18 cellular contexts compared by ENCODE assay signal in genomic region chr2:6771539-6772365, GRCh38.
DNase-seq lines count a peak whose midpoint lies in the region; ATAC-seq, FAIRE-seq and TF ChIP-seq lines count a peak whose summit lies in the region.
"Had no signal": no experiment of that assay in that cellular context is flagged by ENCODE, and none has a peak within 500 bp of the region (broad histone marks: within the 10 kb centered on the region; RNA-seq: fewer than 3 reads in every experiment).

No MANE protein-coding gene starts in this region.

- peaks cover 5% of the 10 kb centered on the region; the same call in 1 of the 2 replicates for H3F3A ChIP-seq in PC-9 (ENCODE audit: insufficient read depth, low read depth)

- no peak for TF ChIP-seq POLR2A in K562 (conservative IDR thresholded peaks at IDR 0.05)

- no peak overlapping the region for H3K27ac ChIP-seq in K562 (ENCODE audit: extremely low read depth, low read depth, low read length)
- no peak overlapping the region for H3K27ac ChIP-seq in CD8-positive, alpha-beta memory T cell (ENCODE audit: low read depth, low read length)
- H3K27ac ChIP-seq in PC-9: no peak overlapping the region
- H3K27ac ChIP-seq: uterus had no signal

- WGBS in K562 (ENCODE audit: insufficient coverage, low coverage, missing lambda C conversion rate): 2% methylated on average over 15 of the region's 16 CpGs

- no peaks in the 10 kb centered on the region for H3K27me3 Mint-ChIP-seq in neural crest cell (ENCODE audit: low read depth)
- H3K27me3 Mint-ChIP-seq in CD8-positive, alpha-beta memory T cell: peaks cover 28 to 33% of the 10 kb centered on the region in 2 donors

- TF ChIP-seq CTCF in GM06990 (IDR thresholded peaks at IDR 0.05; ENCODE audit: insufficient read depth, low read length, poor library complexity, severe bottlenecking) (peak; percentile 22), K562 (IDR thresholded peaks at IDR 0.05 in 2 of 3, conservative IDR thresholded peaks at IDR 0.05 in 1 of 3; ENCODE audit: insufficient read depth in 2 of 3, low read depth in 1 of 3, low read length in 3 of 3) (peak in 1 of 3 experiments; percentile 7; a peak in 2 of 6 replicates), neural crest cell (conservative IDR thresholded peaks at IDR 0.05) (no peak), PC-9 (conservative IDR thresholded peaks at IDR 0.05) (no peak)

- H3K27ac Mint-ChIP-seq in neural crest cell (ENCODE audit: unreplicated experiment): peak overlapping the region; percentile 65
- no peak overlapping the region for H3K27ac Mint-ChIP-seq in CD8-positive, alpha-beta memory T cell
- H3K27ac Mint-ChIP-seq: activated CD8-positive, alpha-beta T cell treated with anti-CD3 and anti-CD28 coated beads, Interleukin-2, amount 10 ng/mL, durations not matched to agents 7 days and 5 days; activated naive CD4-positive, alpha-beta T cell treated with anti-CD3 and anti-CD28 coated beads, Interleukin-2, amount 50 U/mL, for 24 hours; activated T-cell treated with anti-CD3 and anti-CD28 coated beads, Interleukin-2, amount 50 U/mL, for 72 hours had no signal

- H3K4me2 ChIP-seq in K562 (ENCODE audit: insufficient read depth, low read length): no peak overlapping the region
- H3K4me2 ChIP-seq in PC-9: no peak overlapping the region

- TF ChIP-seq RAD21 in K562 (CRISPR knock-in tag; conservative IDR thresholded peaks at IDR 0.05 in 1 of 2, IDR thresholded peaks at IDR 0.05 in 1 of 2): no peak

- H3K9me3 ChIP-seq in K562 (replicated peaks; ENCODE audit: control insufficient read depth, insufficient read depth, low read depth, low read length): no peaks in the 10 kb centered on the region
- no peaks in the 10 kb centered on the region for H3K9me3 ChIP-seq in CD8-positive, alpha-beta memory T cell (ENCODE audit: low read length)
- no peaks in the 10 kb centered on the region for H3K9me3 ChIP-seq in PC-9 (ENCODE audit: insufficient read depth, low read depth)
- H3K9me3 ChIP-seq: uterus had no signal

- H4K20me1 ChIP-seq in K562 (replicated peaks; ENCODE audit: control insufficient read depth, insufficient read depth, low read length): no peaks in the 10 kb centered on the region
- no peaks in the 10 kb centered on the region for H4K20me1 ChIP-seq in PC-9 (ENCODE audit: insufficient read depth)

- no TSS peak for BruUV-seq in K562 (replicated peaks; lab: Mats Ljungman, UMichigan)
- BruUV-seq in PC-9 (replicated peaks; lab: Mats Ljungman, UMichigan): no TSS peak

- H3K27me3 ChIP-seq in GM06990 (replicated peaks; ENCODE audit: control insufficient read depth, insufficient read depth, low read length): no peaks in the 10 kb centered on the region
- H3K27me3 ChIP-seq in K562 (ENCODE audit: control insufficient read depth in 2 of 2, insufficient read depth in 2 of 2, low read length in 2 of 2): peaks cover 0 to 15% of the 10 kb centered on the region in 2 experiments; a peak in 2 of 5 replicates
- H3K27me3 ChIP-seq in CD8-positive, alpha-beta memory T cell (ENCODE audit: insufficient read depth, low read length, poor library complexity, severe bottlenecking): peaks cover 4% of the 10 kb centered on the region
- peaks cover 54% of the 10 kb centered on the region for H3K27me3 ChIP-seq in PC-9 (ENCODE audit: insufficient read depth, low read depth)
- H3K27me3 ChIP-seq: uterus had no signal

- no peak for FAIRE-seq in K562 (lab: Jason Lieb, UNC)

- H3K9me1 ChIP-seq in K562 (ENCODE audit: control insufficient read depth, insufficient read depth, low read length): no peaks in the 10 kb centered on the region

- H3K4me1 ChIP-seq in K562 (replicated peaks in 1 of 2; ENCODE audit: control insufficient read depth in 2 of 2, insufficient read depth in 2 of 2, low read length in 2 of 2): peaks cover 0 to 6% of the 10 kb centered on the region in 2 experiments; a peak in 1 of 5 replicates
- no peaks in the 10 kb centered on the region for H3K4me1 ChIP-seq in CD8-positive, alpha-beta memory T cell (ENCODE audit: insufficient read depth, low read length)
- no peaks in the 10 kb centered on the region for H3K4me1 ChIP-seq in PC-9 (replicated peaks; ENCODE audit: insufficient read depth)
- H3K4me1 ChIP-seq: uterus had no signal

- in situ Hi-C loops in K562 (cut with MboI): no loop called here

- peaks cover 34% of the 10 kb centered on the region for H3K4me1 Mint-ChIP-seq in neural crest cell
- peaks cover 10 to 15% (median 11%) of the 10 kb centered on the region in 3 donors for H3K4me1 Mint-ChIP-seq in CD8-positive, alpha-beta memory T cell

- H3K36me3 ChIP-seq in GM06990 (ENCODE audit: control insufficient read depth, insufficient read depth, low read length): no peaks in the 10 kb centered on the region
- no peaks in the 10 kb centered on the region for H3K36me3 ChIP-seq in K562 (ENCODE audit: control insufficient read depth, insufficient read depth, low read length)
- H3K36me3 ChIP-seq in CD8-positive, alpha-beta memory T cell (ENCODE audit: insufficient read depth, low read length): no peaks in the 10 kb centered on the region
- no peaks in the 10 kb centered on the region for H3K36me3 ChIP-seq in PC-9 (ENCODE audit: low read depth)
- H3K36me3 ChIP-seq: uterus had no signal

- intact Hi-C loops in K562 (cut with micrococcal nuclease) (loop anchor here (10.0 kb wide), 1 partner anchor 1407 kb away; no protein-coding TSS in a partner anchor), PC-9 (cut with micrococcal nuclease; ENCODE audit: unreplicated experiment) (no loop called here)

- POLR2A ChIA-PET in K562 (lab: Yijun Ruan, JAX): no interaction called here
- POLR2A ChIA-PET in CD8-positive, alpha-beta memory T cell (lab: Charles Lee): no interaction called here
- POLR2A ChIA-PET in PC-9 (lab: Charles Lee; ENCODE audit: unreplicated experiment): no interaction called here

- peak overlapping the region; percentile 73 for H3K4me3 Mint-ChIP-seq in neural crest cell
- no peak overlapping the region for H3K4me3 Mint-ChIP-seq in CD8-positive, alpha-beta memory T cell
- H3K4me3 Mint-ChIP-seq: activated CD8-positive, alpha-beta T cell treated with anti-CD3 and anti-CD28 coated beads, Interleukin-2, amount 10 ng/mL, durations not matched to agents 7 days and 5 days; activated naive CD4-positive, alpha-beta T cell treated with anti-CD3 and anti-CD28 coated beads, Interleukin-2, amount 50 U/mL, for 24 hours; activated T-cell treated with anti-CD3 and anti-CD28 coated beads, Interleukin-2, amount 50 U/mL, for 72 hours had no signal

- H3K9ac ChIP-seq in K562 (ENCODE audit: insufficient read depth in 1 of 2, low read depth in 2 of 2, low read length in 2 of 2): no peak overlapping the region

- no peaks in the 10 kb centered on the region for H3K9me2 ChIP-seq in PC-9 (ENCODE audit: insufficient read depth)

- H3K9me3 Mint-ChIP-seq in neural crest cell: no peaks in the 10 kb centered on the region
- H3K9me3 Mint-ChIP-seq in CD8-positive, alpha-beta memory T cell: no peaks in the 10 kb centered on the region
- H3K9me3 Mint-ChIP-seq: activated naive CD4-positive, alpha-beta T cell treated with anti-CD3 and anti-CD28 coated beads, Interleukin-2, amount 50 U/mL, for 24 hours; activated T-cell treated with anti-CD3 and anti-CD28 coated beads, Interleukin-2, amount 50 U/mL, for 72 hours had no signal

- ATAC-seq in K562: peak; percentile 42; the same call in 2 of the 3 replicates
- ATAC-seq: activated CD8-positive, alpha-beta T cell treated with anti-CD3 and anti-CD28 coated beads, Interleukin-2, amount 10 ng/mL, durations not matched to agents 7 days and 5 days; activated T-cell treated with anti-CD3 and anti-CD28 coated beads, Interleukin-2, amount 50 U/mL, for 72 hours; Right ventricle myocardium inferior had no signal

- H3K36me3 Mint-ChIP-seq in neural crest cell (ENCODE audit: low read depth): no peaks in the 10 kb centered on the region
- H3K36me3 Mint-ChIP-seq in CD8-positive, alpha-beta memory T cell: no peaks in the 10 kb centered on the region
- H3K36me3 Mint-ChIP-seq: activated naive CD4-positive, alpha-beta T cell treated with anti-CD3 and anti-CD28 coated beads, Interleukin-2, amount 50 U/mL, for 24 hours had no signal

- DNase-seq in GM06990 (ENCODE audit: extremely low read depth, insufficient read length) (no peak), NCI-H82 (lab: John Stamatoyannopoulos, UW) (peak; percentile 26), K562 (ENCODE audit: extremely low read depth in 1 of 4, low spot score in 3 of 4) (peak in 1 of 4 experiments; percentile 8), neural crest cell (ENCODE audit: low read depth, low spot score) (peak; percentile 6), NCI-H748 treated with DMSO at 0.1 percent for 48 hours (lab: John Stamatoyannopoulos, UW) (no peak), NCI-H2107 treated with DMSO at 0.1 percent for 48 hours (lab: John Stamatoyannopoulos, UW; ENCODE audit: unreplicated experiment) (no peak), PC-9 (no peak)
- DNase-seq in CD8-positive, alpha-beta memory T cell: no peak
- DNase-seq: activated CD8-positive, alpha-beta T cell treated with anti-CD3 and anti-CD28 coated beads, Interleukin-2, amount 10 ng/mL, durations not matched to agents 7 days and 5 days; activated T-cell treated with anti-CD3 and anti-CD28 coated beads, Interleukin-2, amount 50 U/mL, for 72 hours; cortex of kidney; DND-41; foreskin fibroblast; NCI-H1105; stimulated activated CD4-positive, alpha-beta T cell treated with anti-CD3 and anti-CD28 coated beads, Interleukin-1b, Interleukin-23, amount 100 ng/mL, for 48 hours; uterus had no signal

- H3K4me3 ChIP-seq in GM06990 (replicated peaks; ENCODE audit: low read depth, low read length) (peak overlapping the region; percentile 1; the same call in 1 of the 2 replicates), K562 (no peak overlapping the region), PC-9 (no peak overlapping the region)
- no peak overlapping the region for H3K4me3 ChIP-seq in CD8-positive, alpha-beta memory T cell (ENCODE audit: low read length)
- H3K4me3 ChIP-seq: uterus had no signal

- H3K79me2 ChIP-seq in K562 (ENCODE audit: control insufficient read depth, insufficient read depth, low read length) (no peaks in the 10 kb centered on the region), PC-9 (ENCODE audit: low read depth) (no peaks in the 10 kb centered on the region)

- CTCF ChIA-PET in K562 (lab: Yijun Ruan, JAX; ENCODE audit: low intra/inter-chr PET ratio): no interaction called here
- CTCF ChIA-PET in CD8-positive, alpha-beta memory T cell (lab: Charles Lee): interaction anchor here (1.6 kb wide), 1 partner anchor 41 kb away, joined by 3 read pairs; no protein-coding TSS in a partner anchor
- CTCF ChIA-PET in PC-9 (lab: Charles Lee): no interaction called here

- TF ChIP-seq EP300 in K562 (IDR thresholded peaks at IDR 0.05; ENCODE audit: low read length): no peak

- no peak overlapping the region for H2AFZ ChIP-seq in K562 (ENCODE audit: low read depth, low read length)
- no peak overlapping the region for H2AFZ ChIP-seq in PC-9

TF ChIP-seq in K562, 482 proteins besides CTCF, POLR2A, EP300 and RAD21 (continues in another document):
- no peak for TF ChIP-seq PML (IDR thresholded peaks at IDR 0.05; ENCODE audit: low read length)
- no peak for TF ChIP-seq NCOA6 (IDR thresholded peaks at IDR 0.05)
- no peak for TF ChIP-seq MXI1 (IDR thresholded peaks at IDR 0.05; ENCODE audit: low read depth, low read length)
- TF ChIP-seq POLR3G (IDR thresholded peaks at IDR 0.05; ENCODE audit: extremely low read depth, insufficient read length, insufficient replicate concordance): no peak
- TF ChIP-seq ZBTB8A (IDR thresholded peaks at IDR 0.05; ENCODE audit: partially characterized antibody): no peak
- no peak for TF ChIP-seq ASH1L (IDR thresholded peaks at IDR 0.05; ENCODE audit: borderline replicate concordance, low read depth, partially characterized antibody)

Comparison
In these comparisons a context has a peak if more than half of its experiments do, and no peak if none do; other contexts are left out.
1. DNase-seq: peak in NCI-H82 (single experiment) and neural crest cell (single experiment); none in GM06990 (single experiment), NCI-H748 treated with DMSO at 0.1 percent for 48 hours (single experiment), NCI-H2107 treated with DMSO at 0.1 percent for 48 hours (single experiment), CD8-positive, alpha-beta memory T cell (0 of 5) and PC-9 (0 of 2).